ENCODE assay signal across 19 cellular contexts in genomic region chr13:25169356-25169755, GRCh38. TPM values are rescaled to one million over a fixed set of nuclear protein-coding genes. Genes with fewer than 3 reads are reported as not detected.
DNase-seq lines count a peak whose midpoint lies in the region; ATAC-seq and TF ChIP-seq lines count a peak whose summit lies in the region.
"Had no signal": no experiment of that assay in that cellular context is flagged by ENCODE, and none has a peak within 500 bp of the region (broad histone marks: within the 10 kb centered on the region; RNA-seq: fewer than 3 reads in every experiment).

No MANE protein-coding gene starts in this region.

- H3K27me3 ChIP-seq in dorsolateral prefrontal cortex = peaks cover 0 to 5% (median 0%) of the 10 kb centered on the region in 45 donors

- H3K9me3 Mint-ChIP-seq in nephron (no peaks in the 10 kb centered on the region), chondrocyte (ENCODE audit: low read depth) (no peaks in the 10 kb centered on the region)

- peaks cover 77% of the 10 kb centered on the region for H3K27me3 Mint-ChIP-seq in nephron (ENCODE audit: low read depth)
- H3K27me3 Mint-ChIP-seq in chondrocyte (ENCODE audit: low read depth) = peaks cover 69% of the 10 kb centered on the region

- peaks cover 6% of the 10 kb centered on the region for H3K4me1 Mint-ChIP-seq in nephron
- H3K4me1 Mint-ChIP-seq in chondrocyte (ENCODE audit: low read depth) = peaks cover 10% of the 10 kb centered on the region

- H3K36me3 Mint-ChIP-seq in nephron (ENCODE audit: low read depth) = no peaks in the 10 kb centered on the region
- peaks cover 1% of the 10 kb centered on the region for H3K36me3 Mint-ChIP-seq in chondrocyte (ENCODE audit: low read depth)

- H3K27ac Mint-ChIP-seq in nephron = no peak overlapping the region
- H3K27ac Mint-ChIP-seq in chondrocyte (ENCODE audit: unreplicated experiment) = no peak overlapping the region

- ATAC-seq in GM21619 (IDR thresholded peaks at IDR 0.05; ENCODE audit: unreplicated experiment) (no peak), HG03457 (IDR thresholded peaks at IDR 0.05; ENCODE audit: unreplicated experiment) (no peak)
- ATAC-seq: PC-3 had no signal

- DNase-seq in NCI-H526 (lab: John Stamatoyannopoulos, UW) (peak; percentile 72 to 73), NCI-H526 treated with DMSO at 0.1 percent for 48 hours (lab: John Stamatoyannopoulos, UW) (no peak), dorsolateral prefrontal cortex (no peak), chondrocyte (ENCODE audit: low spot score) (no peak)
- DNase-seq: 8988T; DMS153; EL; Karpas-422; NCI-H1105 treated with DMSO at 0.1 percent for 48 hours; NCI-H187 treated with DMSO at 0.1 percent for 48 hours; NCI-H2171 treated with DMSO at 0.1 percent for 48 hours; NK-92 treated with Interleukin-12 subunit alpha and Interleukin-12 subunit beta, amount 100 ng/mL, for 24 hours; PC-3 had no signal

- H3K4me3 Mint-ChIP-seq in nephron = peak overlapping the region; percentile 75 to 80 (median 77)
- no peak overlapping the region for H3K4me3 Mint-ChIP-seq in chondrocyte (ENCODE audit: unreplicated experiment)

- intact Hi-C loops in dorsolateral prefrontal cortex (cut with DNase I) = loop anchor here in 1 of 2 donors (2.0 kb wide), 1 partner anchor 117 kb away; the partner anchor contains the start of gene MTMR6

- H3K4me3 ChIP-seq in dorsolateral prefrontal cortex = peak overlapping the region; percentile 45 to 91 (median 76)
- H3K4me3 ChIP-seq: HAP-1 had no signal

- TF ChIP-seq CTCF in dorsolateral prefrontal cortex (IDR thresholded peaks at IDR 0.05 in 54 of 56, conservative IDR thresholded peaks at IDR 0.05 in 2 of 56; ENCODE audit: low read depth in 1 of 56, partially characterized antibody in 56 of 56) (no peak), nephron (IDR thresholded peaks at IDR 0.05; ENCODE audit: unreplicated experiment in 3 of 3) (no peak), chondrocyte (IDR thresholded peaks at IDR 0.05) (no peak)

- H3K27ac ChIP-seq in dorsolateral prefrontal cortex = peak overlapping the region; percentile 86 to 100 (median 98)
- H3K27ac ChIP-seq in temporal lobe (ENCODE audit: low read depth, low read length) = peak overlapping the region; percentile 99

RNA-seq across cellular contexts. Expression of gene AMER2, which starts 2.7 kb away (rescaled TPM):
- total RNA-seq in dorsolateral prefrontal cortex = 100 to 1,000 TPM in 86 of 120 experiments, 10 to 100 TPM in 34; 44.5 to 389 (median 125) TPM
- 129 TPM for total RNA-seq in temporal lobe
- total RNA-seq in chondrocyte = not detected in 3 replicates
- total RNA-seq: NCI-H460, PC-3 had no signal

Comparison
In these comparisons a context has a peak if more than half of its experiments do, and no peak if none do; other contexts are left out.
1. DNase-seq: peak in NCI-H526 (2 of 2); none in NCI-H526 treated with DMSO at 0.1 percent for 48 hours (single experiment), dorsolateral prefrontal cortex (0 of 10) and chondrocyte (single experiment).
2. RNA of gene AMER2, which starts 2.7 kb away (total RNA-seq): 129 TPM in temporal lobe (single experiment) and 44.5 to 389 TPM in dorsolateral prefrontal cortex; not detected in chondrocyte; every median in the first group is over 10 times any median in the second.